ENCODE assay signal across 13 cellular contexts in genomic region chr2:109466674-109467575, GRCh38.
A peak's percentile ranks its signal among the peaks of the same experiment; 100 is the strongest.
DNase-seq lines count a peak whose midpoint lies in the region; ATAC-seq, FAIRE-seq and TF ChIP-seq lines count a peak whose summit lies in the region.
"Had no signal": no experiment of that assay in that cellular context is flagged by ENCODE, and none has a peak within 500 bp of the region (broad histone marks: within the 10 kb centered on the region; RNA-seq: fewer than 3 reads in every experiment).

No MANE protein-coding gene starts in this region.

- H3K9me2 ChIP-seq in GM23338 (ENCODE audit: insufficient read depth), result no peaks in the 10 kb centered on the region

- H3K27ac ChIP-seq in kidney (ENCODE audit: low read depth in 2 of 2, low read length in 2 of 2), result no peak overlapping the region
- no peak overlapping the region for H3K27ac ChIP-seq in GM23338 (ENCODE audit: low read depth)

- intact Hi-C loops in cardiac septum (cut with DNase I), result no loop called here
- intact Hi-C loops in sciatic nerve (cut with DNase I), result no loop called here
- intact Hi-C loops in kidney (cut with DNase I), result no loop called here

- H3K27me3 ChIP-seq in adipocyte (replicated peaks; ENCODE audit: control insufficient read depth, insufficient read depth, low read length), result no peaks in the 10 kb centered on the region
- H3K27me3 ChIP-seq in GM23338 (ENCODE audit: insufficient read depth), result no peaks in the 10 kb centered on the region

- no peaks in the 10 kb centered on the region for H3K36me3 Mint-ChIP-seq in GM23338 (ENCODE audit: low read depth)

- no peaks in the 10 kb centered on the region for H3K79me2 ChIP-seq in GM23338 (replicated peaks; ENCODE audit: insufficient read depth)

- H2AFZ ChIP-seq in GM23338, result no peak overlapping the region

- H3K4me3 ChIP-seq in adipocyte (ENCODE audit: low read length) (no peak overlapping the region), kidney (ENCODE audit: low read length in 2 of 2) (no peak overlapping the region), GM23338 (no peak overlapping the region)
- H3K4me3 ChIP-seq: K562 had no signal

- H3K4me1 Mint-ChIP-seq in GM23338, result no peaks in the 10 kb centered on the region; the same call in 2 of the 3 replicates

- H3K9me3 Mint-ChIP-seq in GM23338, result no peaks in the 10 kb centered on the region
- H3K9me3 Mint-ChIP-seq: activated T-helper 1 cell treated with anti-CD3 and anti-CD28 coated beads, Interleukin-12 subunit alpha, Interleukin-12 subunit beta, Interleukin-2, Interleukin-4 antibody, amounts not matched to agents 30 ng/mL and 10 ng/mL and 1 ng/mL, durations not matched to agents 14 hours and 24 hours and 36 hours; stimulated activated naive CD8-positive, alpha-beta T cell treated with anti-CD3 and anti-CD28 coated beads, Interleukin-15, Interleukin-2, amounts not matched to agents 100 ng/mL and 50 ng/mL, for 24 hours had no signal

- no peak overlapping the region for H3K27ac Mint-ChIP-seq in GM23338
- H3K27ac Mint-ChIP-seq: activated T-helper 1 cell treated with anti-CD3 and anti-CD28 coated beads, Interleukin-12 subunit alpha, Interleukin-12 subunit beta, Interleukin-2, Interleukin-4 antibody, amounts not matched to agents 30 ng/mL and 10 ng/mL and 1 ng/mL, durations not matched to agents 14 hours and 24 hours and 36 hours; stimulated activated naive CD8-positive, alpha-beta T cell treated with anti-CD3 and anti-CD28 coated beads, Interleukin-15, Interleukin-2, amounts not matched to agents 100 ng/mL and 50 ng/mL, for 24 hours had no signal

- H3K9me3 ChIP-seq in adipocyte (ENCODE audit: control insufficient read depth, low read length) (no peaks in the 10 kb centered on the region), kidney (ENCODE audit: control insufficient read depth in 1 of 2, low read length in 2 of 2) (no peaks in the 10 kb centered on the region)

- H3K4me1 ChIP-seq in adipocyte (ENCODE audit: control insufficient read depth, insufficient read depth, low read length), result peaks cover 9% of the 10 kb centered on the region
- peaks cover 3 to 7% of the 10 kb centered on the region in 2 donors for H3K4me1 ChIP-seq in kidney (ENCODE audit: control insufficient read depth in 1 of 2, insufficient read depth in 1 of 2, low read depth in 1 of 2, low read length in 2 of 2)
- H3K4me1 ChIP-seq in GM23338 (ENCODE audit: insufficient read depth), result no peaks in the 10 kb centered on the region

- H4K20me1 ChIP-seq in GM23338 (replicated peaks; ENCODE audit: insufficient read depth), result no peaks in the 10 kb centered on the region

- H3K9ac ChIP-seq in adipocyte (ENCODE audit: low read length) (no peak overlapping the region), kidney (ENCODE audit: low read length in 2 of 2) (no peak overlapping the region)

- TF ChIP-seq CTCF in kidney (IDR thresholded peaks at IDR 0.05; ENCODE audit: borderline replicate concordance, extremely low read depth, insufficient read depth), result no peak
- TF ChIP-seq CTCF in GM23338 (conservative IDR thresholded peaks at IDR 0.05; ENCODE audit: low read depth in 2 of 2), result no peak

- no peak overlapping the region for H3K4me3 Mint-ChIP-seq in GM23338
- H3K4me3 Mint-ChIP-seq: activated T-helper 1 cell treated with anti-CD3 and anti-CD28 coated beads, Interleukin-12 subunit alpha, Interleukin-12 subunit beta, Interleukin-2, Interleukin-4 antibody, amounts not matched to agents 30 ng/mL and 10 ng/mL and 1 ng/mL, durations not matched to agents 14 hours and 24 hours and 36 hours; stimulated activated naive CD8-positive, alpha-beta T cell treated with anti-CD3 and anti-CD28 coated beads, Interleukin-15, Interleukin-2, amounts not matched to agents 100 ng/mL and 50 ng/mL, for 24 hours had no signal

- H3F3A ChIP-seq in GM23338 (replicated peaks; ENCODE audit: low read depth), result no peaks in the 10 kb centered on the region

- no peak for FAIRE-seq in kidney (lab: Jason Lieb, UNC)
- FAIRE-seq: K562 had no signal

- ATAC-seq in sciatic nerve (no peak), GM23338 (no peak)
- ATAC-seq: K562 had no signal

- peaks cover 3% of the 10 kb centered on the region for H3K27me3 Mint-ChIP-seq in GM23338 (ENCODE audit: insufficient read depth, low read depth, poor library complexity)
- H3K27me3 Mint-ChIP-seq: stimulated activated naive CD8-positive, alpha-beta T cell treated with anti-CD3 and anti-CD28 coated beads, Interleukin-15, Interleukin-2, amounts not matched to agents 100 ng/mL and 50 ng/mL, for 24 hours had no signal

- DNase-seq in GM03348 (ENCODE audit: low spot score) (peak; percentile 51), adipocyte (ENCODE audit: low read depth) (peak; percentile 79), cardiac septum (ENCODE audit: low spot score) (peak; percentile 55), sciatic nerve (ENCODE audit: low spot score) (peak; percentile 22), kidney (no peak), GM23338 (ENCODE audit: low spot score) (no peak)
- no peak for DNase-seq in activated CD4-positive, alpha-beta T cell treated with anti-CD3 and anti-CD28 coated beads, Interleukin-2, amount 50 U/mL, for 48 hours
- no peak for DNase-seq in stimulated activated CD8-positive, alpha-beta memory T cell treated with anti-CD3 and anti-CD28 coated beads, Interleukin-4, amount 100 ng/mL, for 48 hours
- DNase-seq: effector CD4-positive, alpha-beta T cell; T1000 had no signal

- H3K36me3 ChIP-seq in adipocyte (ENCODE audit: control insufficient read depth, insufficient read depth, low read length, severe bottlenecking) (peaks cover 15% of the 10 kb centered on the region), kidney (ENCODE audit: control insufficient read depth in 1 of 2, insufficient read depth in 2 of 2, low read length in 2 of 2) (no peaks in the 10 kb centered on the region), GM23338 (ENCODE audit: insufficient read depth) (no peaks in the 10 kb centered on the region)

- H3K4me2 ChIP-seq in GM23338, result no peak overlapping the region

TF ChIP-seq in GM23338, 12 proteins besides CTCF, POLR2A, EP300 and RAD21 (continues in another document):
- TF ChIP-seq ZNF462 (CRISPR knock-in tag; IDR thresholded peaks at IDR 0.05) (no peak), EZH2 (IDR thresholded peaks at IDR 0.05; ENCODE audit: low read depth, unreplicated experiment) (no peak)

Comparison
In these comparisons a context has a peak if more than half of its experiments do, and no peak if none do; other contexts are left out.
1. DNase-seq: peak in GM03348 (single experiment), adipocyte (single experiment), cardiac septum (single experiment) and sciatic nerve (single experiment); none in activated CD4-positive, alpha-beta T cell treated with anti-CD3 and anti-CD28 coated beads, Interleukin-2, amount 50 U/mL, for 48 hours (0 of 2), kidney (single experiment), GM23338 (single experiment) and stimulated activated CD8-positive, alpha-beta memory T cell treated with anti-CD3 and anti-CD28 coated beads, Interleukin-4, amount 100 ng/mL, for 48 hours (single experiment).